Comparison of ENCODE assay signal across 8 cellular contexts in genomic region chr19:18895038-18895827, GRCh38. TPM values are rescaled to one million over a fixed set of nuclear protein-coding genes. Genes with fewer than 3 reads are reported as not detected.
DNase-seq lines count a peak whose midpoint lies in the region; ATAC-seq and TF ChIP-seq lines count a peak whose summit lies in the region.

No MANE protein-coding gene starts in this region.

- H3K4me3 ChIP-seq in cardiac muscle cell = peak overlapping the region; percentile 84
- H3K4me3 ChIP-seq in psoas muscle = peak overlapping the region; percentile 66

- no peaks in the 10 kb centered on the region for H3K36me3 ChIP-seq in cardiac muscle cell
- peaks cover 0 to 12% of the 10 kb centered on the region in 2 donors for H3K36me3 ChIP-seq in psoas muscle (ENCODE audit: insufficient read depth in 1 of 2, low read depth in 1 of 2)

- TF ChIP-seq CTCF in cardiac muscle cell (IDR thresholded peaks at IDR 0.05; ENCODE audit: low read depth, low read length) (peak; percentile 35), psoas muscle (IDR thresholded peaks at IDR 0.05) (peak; percentile 52)

- H3K4me1 Mint-ChIP-seq in activated T-helper 17 cell treated with anti-CD3 and anti-CD28 coated beads, Interleukin-2, amount 50 U/mL, for 72 hours = peaks cover 6% of the 10 kb centered on the region

- H3K27ac ChIP-seq in cardiac muscle cell = no peak overlapping the region
- H3K27ac ChIP-seq in psoas muscle = peak overlapping the region; percentile 50

- 1% methylated on average over 42 to 73 of the region's 73 CpGs for WGBS in psoas muscle, 3 donors

- H3K36me3 Mint-ChIP-seq in activated T-helper 17 cell treated with anti-CD3 and anti-CD28 coated beads, Interleukin-2, amount 50 U/mL, for 72 hours (ENCODE audit: low read depth) = peaks cover 16% of the 10 kb centered on the region

- H3K9me3 ChIP-seq in cardiac muscle cell (ENCODE audit: low read depth) (no peaks in the 10 kb centered on the region), psoas muscle (no peaks in the 10 kb centered on the region)

- in situ Hi-C loops in KBM-7 (cut with MboI; ENCODE audit: low pct_unique_long_range_greater_than_20kb, low sequenced_read_pairs) = no loop called here

- no peaks in the 10 kb centered on the region for H3K4me1 ChIP-seq in cardiac muscle cell (ENCODE audit: low read depth)
- H3K4me1 ChIP-seq in psoas muscle = peaks cover 14% of the 10 kb centered on the region

- DNase-seq in Daoy (ENCODE audit: low read depth) (peak; percentile 70), KBM-7 (peak; percentile 50), cardiac muscle cell (ENCODE audit: low read depth in 1 of 2, low spot score in 1 of 2) (peak; percentile 24 to 91), psoas muscle (peak; percentile 57 to 85), NCI-H2081 treated with DMSO at 0.1 percent for 48 hours (lab: John Stamatoyannopoulos, UW) (no peak)

- H3K27me3 Mint-ChIP-seq in activated T-helper 17 cell treated with anti-CD3 and anti-CD28 coated beads, Interleukin-2, amount 50 U/mL, for 72 hours = peaks cover 13% of the 10 kb centered on the region

- no peaks in the 10 kb centered on the region for H3K27me3 ChIP-seq in cardiac muscle cell
- H3K27me3 ChIP-seq in psoas muscle (ENCODE audit: insufficient read depth in 3 of 3, low read length in 2 of 3) = no peaks in the 10 kb centered on the region

- no peaks in the 10 kb centered on the region for H3K9me3 Mint-ChIP-seq in activated T-helper 17 cell treated with anti-CD3 and anti-CD28 coated beads, Interleukin-2, amount 50 U/mL, for 72 hours

- H3K4me3 Mint-ChIP-seq in activated T-helper 17 cell treated with anti-CD3 and anti-CD28 coated beads, Interleukin-2, amount 50 U/mL, for 72 hours = no peak overlapping the region

- peak; percentile 15 for ATAC-seq in activated T-helper 17 cell treated with anti-CD3 and anti-CD28 coated beads, Interleukin-2, amount 50 U/mL, for 72 hours (replicated peaks)
- ATAC-seq in psoas muscle = peak; percentile 76 to 84 (median 82)
- ATAC-seq in GM18861 (IDR thresholded peaks at IDR 0.05; ENCODE audit: unreplicated experiment) = no peak
- ATAC-seq in GM21515 (IDR thresholded peaks at IDR 0.05; ENCODE audit: unreplicated experiment) = no peak

- no peak overlapping the region for H3K27ac Mint-ChIP-seq in activated T-helper 17 cell treated with anti-CD3 and anti-CD28 coated beads, Interleukin-2, amount 50 U/mL, for 72 hours

- intact Hi-C loops in psoas muscle (cut with DNase I) = loop anchor here in 1 of 2 donors (2.0 kb wide), 1 partner anchor 46 kb away; the partner anchor contains the start of gene HOMER3

RNA-seq across cellular contexts. Expression of gene CERS1, which starts 0.7 kb away (rescaled TPM):
- 0.45 TPM in 1 of 2 replicates, not detected in the other for total RNA-seq in Daoy (2014; rRNA removed; shearing (Covaris generic))
- total RNA-seq in activated T-helper 17 cell treated with anti-CD3 and anti-CD28 coated beads, Interleukin-2, amount 50 U/mL, for 72 hours = not detected
- total RNA-seq in cardiac muscle cell (15.2 and 16.1 TPM in 2 replicates), psoas muscle (1 to 10 TPM; 4.3 to 6.4 (median 5.3) TPM)
- polyA plus RNA-seq in cardiac muscle cell (29.3 and 30.9 TPM in 2 replicates), psoas muscle (1 to 10 TPM; 2.1 to 4.6 (median 4.0) TPM)

RNA-seq across cellular contexts. Expression of gene COPE, which starts 24.0 kb away (rescaled TPM):
- total RNA-seq in Daoy (2014; rRNA removed; shearing (Covaris generic)) = 470 and 520 TPM in 2 replicates
- total RNA-seq in activated T-helper 17 cell treated with anti-CD3 and anti-CD28 coated beads, Interleukin-2, amount 50 U/mL, for 72 hours = 100 to 1,000 TPM; 166 to 171 TPM
- total RNA-seq in cardiac muscle cell (306 and 478 TPM in 2 replicates), psoas muscle (100 to 1,000 TPM in 3 of 4 donors, 10 to 100 TPM in 1; 91.5 to 110 (median 105) TPM)
- polyA plus RNA-seq in cardiac muscle cell (417 and 523 TPM in 2 replicates), psoas muscle (100 to 1,000 TPM; 117 to 173 (median 130) TPM)

RNA-seq across cellular contexts. Expression of gene DDX49, which starts 24.3 kb away (rescaled TPM):
- 126 and 145 TPM in 2 replicates for total RNA-seq in Daoy (2014; rRNA removed; shearing (Covaris generic))
- 10 to 100 TPM; 33.7 to 54.4 TPM for total RNA-seq in activated T-helper 17 cell treated with anti-CD3 and anti-CD28 coated beads, Interleukin-2, amount 50 U/mL, for 72 hours
- total RNA-seq in cardiac muscle cell (57.6 and 65.4 TPM in 2 replicates), psoas muscle (10 to 100 TPM; 27.2 to 35.3 (median 30.3) TPM)
- polyA plus RNA-seq in cardiac muscle cell (42.8 and 48.5 TPM in 2 replicates), psoas muscle (10 to 100 TPM; 47.2 to 73.1 (median 47.7) TPM)

RNA-seq across cellular contexts. Expression of gene HOMER3, which starts 45.8 kb away (rescaled TPM):
- total RNA-seq in Daoy (2014; rRNA removed; shearing (Covaris generic)) = 30.8 and 32.9 TPM in 2 replicates
- 1 to 10 TPM in 1 of 2 donors, under 1 TPM in 1; 0.63 to 1.7 TPM for total RNA-seq in activated T-helper 17 cell treated with anti-CD3 and anti-CD28 coated beads, Interleukin-2, amount 50 U/mL, for 72 hours
- 55.8 and 62.7 TPM in 2 replicates for total RNA-seq in cardiac muscle cell
- 47.0 and 49.0 TPM in 2 replicates for polyA plus RNA-seq in cardiac muscle cell
- total RNA-seq in psoas muscle = 10 to 100 TPM; 61.4 to 77.9 (median 67.7) TPM
- polyA plus RNA-seq in psoas muscle = 10 to 100 TPM; 72.9 to 86.2 (median 83.1) TPM

Comparison
In these comparisons a context has a peak if more than half of its experiments do, and no peak if none do; other contexts are left out.
1. ATAC-seq: peak in activated T-helper 17 cell treated with anti-CD3 and anti-CD28 coated beads, Interleukin-2, amount 50 U/mL, for 72 hours (single experiment) and psoas muscle (4 of 4); none in GM18861 (single experiment) and GM21515 (single experiment).